Comparison of ENCODE assay signal across 13 cellular contexts in the genomic region with DNA sequence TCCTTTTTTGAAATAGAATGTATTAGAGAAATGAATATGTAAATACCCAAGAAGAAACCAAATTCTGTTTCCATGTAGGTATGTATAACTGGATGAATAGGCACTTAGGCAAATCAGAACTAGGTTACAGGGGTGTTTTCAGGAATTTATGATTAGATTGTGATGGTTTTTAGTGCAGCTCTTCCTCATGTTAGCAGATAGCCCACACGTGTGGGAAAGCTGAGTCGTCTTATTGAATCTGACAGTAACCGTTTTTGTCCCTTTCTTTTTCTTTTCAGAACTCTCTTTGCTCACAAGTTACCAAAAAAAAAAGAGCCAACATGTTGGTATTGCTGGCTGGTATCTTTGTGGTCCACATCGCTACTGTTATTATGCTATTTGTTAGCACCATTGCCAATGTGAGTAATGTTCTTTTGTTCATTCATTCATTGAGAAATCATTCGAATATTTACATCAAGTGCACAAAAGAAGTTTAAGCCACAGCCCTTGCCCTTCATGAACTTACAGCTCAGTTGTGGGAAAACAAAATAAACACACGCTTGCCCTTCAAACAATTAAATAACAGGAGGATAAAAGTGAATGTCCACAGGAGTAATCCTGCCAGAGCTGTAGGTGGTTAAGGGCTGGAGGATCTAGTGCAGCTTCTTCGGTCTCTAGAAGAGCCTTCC. TPM values are rescaled to one million over a fixed set of nuclear protein-coding genes. Genes with fewer than 3 reads are reported as not detected.
DNase-seq lines count a peak whose midpoint lies in the region; ATAC-seq and TF ChIP-seq lines count a peak whose summit lies in the region.
"Had no signal": no experiment of that assay in that cellular context is flagged by ENCODE, and none has a peak within 500 bp of the region (broad histone marks: within the 10 kb centered on the region; RNA-seq: fewer than 3 reads in every experiment).

No MANE protein-coding gene starts in this region.

- no peak overlapping the region for H3K27ac ChIP-seq in DND-41 (ENCODE audit: low read length)
- H3K27ac ChIP-seq in SJCRH30: no peak overlapping the region
- H3K27ac ChIP-seq: colonic mucosa had no signal

- H3K27me3 ChIP-seq in DND-41 (ENCODE audit: insufficient read depth, low read length, poor library complexity) (peaks cover 9% of the 10 kb centered on the region), SJCRH30 (no peaks in the 10 kb centered on the region)
- H3K27me3 ChIP-seq: colonic mucosa, uterus had no signal

- no TSS peak for BruUV-seq in MCF 10A (replicated peaks; lab: Mats Ljungman, UMichigan)

- H3K9me3 ChIP-seq in DND-41 (ENCODE audit: insufficient read depth, low read length, severe bottlenecking): no peaks in the 10 kb centered on the region
- H3K9me3 ChIP-seq in SJCRH30 (replicated peaks): no peaks in the 10 kb centered on the region
- H3K9me3 ChIP-seq: colonic mucosa, uterus had no signal

- peak overlapping the region; percentile 20 for H3K27ac Mint-ChIP-seq in MCF 10A (ENCODE audit: low read depth, unreplicated experiment)
- H3K27ac Mint-ChIP-seq in neural crest cell (ENCODE audit: unreplicated experiment): peak overlapping the region; percentile 95
- H3K27ac Mint-ChIP-seq: IgD-negative memory B cell; natural killer cell treated with Interleukin-12 subunit alpha and Interleukin-12 subunit beta and Interleukin-15 and Interleukin-18, amount 100 ng/mL, for 72 hours had no signal

- no peak overlapping the region for H3K4me3 ChIP-seq in DND-41 (ENCODE audit: low read depth in 1 of 2, low read length in 2 of 2)
- H3K4me3 ChIP-seq in SJCRH30: no peak overlapping the region
- H3K4me3 ChIP-seq: colonic mucosa, uterus had no signal

- peak overlapping the region; percentile 23; the same call in 1 of the 2 replicates for H2AFZ ChIP-seq in DND-41 (ENCODE audit: low read depth, low read length)

- H3K4me1 Mint-ChIP-seq in MCF 10A (ENCODE audit: insufficient read depth, unreplicated experiment) (peaks cover 50% of the 10 kb centered on the region), neural crest cell (peaks cover 39% of the 10 kb centered on the region)

- no peaks in the 10 kb centered on the region for H4K20me1 ChIP-seq in DND-41 (ENCODE audit: insufficient read depth, low read length)

- no peaks in the 10 kb centered on the region for H3K36me3 ChIP-seq in DND-41 (ENCODE audit: insufficient read depth, low read length)
- no peaks in the 10 kb centered on the region for H3K36me3 ChIP-seq in SJCRH30
- H3K36me3 ChIP-seq: colonic mucosa, uterus had no signal

- no peaks in the 10 kb centered on the region for H3K79me2 ChIP-seq in DND-41 (ENCODE audit: insufficient read depth, low read length)

- H3K4me3 Mint-ChIP-seq in MCF 10A (ENCODE audit: unreplicated experiment) (peak overlapping the region; percentile 0), neural crest cell (no peak overlapping the region)
- H3K4me3 Mint-ChIP-seq: IgD-negative memory B cell; natural killer cell treated with Interleukin-12 subunit alpha and Interleukin-12 subunit beta and Interleukin-15 and Interleukin-18, amount 100 ng/mL, for 72 hours had no signal

- DNase-seq in DND-41 (no peak), NCI-H1048 (lab: John Stamatoyannopoulos, UW) (peak; percentile 29), MCF 10A (ENCODE audit: unreplicated experiment) (peak; percentile 56), neural crest cell (ENCODE audit: low read depth, low spot score) (no peak), NCI-H2107 (lab: John Stamatoyannopoulos, UW) (no peak), SJCRH30 (no peak), GDM1 (lab: John Stamatoyannopoulos, UW) (no peak)
- DNase-seq: DMS153 had no signal

- no peak for ATAC-seq in DND-41 (ENCODE audit: insufficient read depth, low read depth)
- ATAC-seq in HG02885 (IDR thresholded peaks at IDR 0.05; ENCODE audit: poor library complexity, unreplicated experiment): no peak

- POLR2A ChIA-PET in MCF 10A (lab: Yijun Ruan, JAX): interaction anchor here (0.7 to 20.9 kb wide), 22 partner anchors 11 to 434 kb away, joined by 3 to 243 read pairs (median 5); a partner anchor contains a TSS

- intact Hi-C loops in MCF 10A (cut with micrococcal nuclease): loop anchor here (5.0 kb wide), 2 partner anchors 229 to 374 kb away; no protein-coding TSS in a partner anchor

- H3K36me3 Mint-ChIP-seq in MCF 10A (ENCODE audit: insufficient read depth, unreplicated experiment) (peaks cover 40% of the 10 kb centered on the region), neural crest cell (ENCODE audit: low read depth) (no peaks in the 10 kb centered on the region)
- H3K36me3 Mint-ChIP-seq: IgD-negative memory B cell; natural killer cell treated with Interleukin-12 subunit alpha and Interleukin-12 subunit beta and Interleukin-15 and Interleukin-18, amount 100 ng/mL, for 72 hours had no signal

- TF ChIP-seq CTCF in DND-41 (IDR thresholded peaks at IDR 0.05; ENCODE audit: borderline replicate concordance, extremely low read depth, low read length, poor library complexity, severe bottlenecking): no peak
- no peak for TF ChIP-seq CTCF in MCF 10A (IDR thresholded peaks at IDR 0.05; ENCODE audit: unreplicated experiment)
- TF ChIP-seq CTCF in neural crest cell (conservative IDR thresholded peaks at IDR 0.05): no peak

- H3K9me3 Mint-ChIP-seq in MCF 10A (ENCODE audit: unreplicated experiment) (no peaks in the 10 kb centered on the region), neural crest cell (no peaks in the 10 kb centered on the region)
- H3K9me3 Mint-ChIP-seq: natural killer cell treated with Interleukin-12 subunit alpha and Interleukin-12 subunit beta and Interleukin-15 and Interleukin-18, amount 100 ng/mL, for 72 hours had no signal

- no peaks in the 10 kb centered on the region for H3K27me3 Mint-ChIP-seq in MCF 10A (ENCODE audit: insufficient read depth, unreplicated experiment)
- no peaks in the 10 kb centered on the region for H3K27me3 Mint-ChIP-seq in neural crest cell (ENCODE audit: low read depth)

- CTCF ChIA-PET in MCF 10A (lab: Yijun Ruan, JAX): interaction anchor here (0.5 to 11.2 kb wide), 70 partner anchors 10 to 1986 kb away, joined by 3 to 154 read pairs (median 6); a partner anchor contains a TSS

- H3K4me1 ChIP-seq in DND-41 (ENCODE audit: insufficient read depth, low read length) (peaks cover 4% of the 10 kb centered on the region; the same call in 1 of the 2 replicates), SJCRH30 (peaks cover 31% of the 10 kb centered on the region)
- H3K4me1 ChIP-seq: colonic mucosa had no signal

- no peak overlapping the region for H3K9ac ChIP-seq in DND-41 (ENCODE audit: low read depth, low read length)

- H3K4me2 ChIP-seq in DND-41 (ENCODE audit: insufficient read depth, low read length): no peak overlapping the region

RNA-seq across cellular contexts. Expression of a gene that starts 14.8 kb away (rescaled TPM):
- total RNA-seq in MCF 10A (2022): 193 and 230 TPM in 2 replicates
- 0.30 and 0.68 TPM in 2 replicates for total RNA-seq in neural crest cell
- 3.4 and 7.5 TPM in 2 replicates for total RNA-seq in SJCRH30 (2014; rRNA removed; shearing (Covaris generic))

Comparison
In these comparisons a context has a peak if more than half of its experiments do, and no peak if none do; other contexts are left out.
1. DNase-seq: peak in NCI-H1048 (single experiment) and MCF 10A (single experiment); none in DND-41 (single experiment), neural crest cell (single experiment), NCI-H2107 (single experiment), SJCRH30 (0 of 2) and GDM1 (single experiment).
2. RNA of a gene that starts 14.8 kb away (total RNA-seq): 193 to 230 TPM in MCF 10A; 3.4 to 7.5 TPM in SJCRH30 and 0.30 to 0.68 TPM in neural crest cell; every median in the first group is over 10 times any median in the second.